8 cellular contexts compared by ENCODE assay signal in the genomic region with DNA sequence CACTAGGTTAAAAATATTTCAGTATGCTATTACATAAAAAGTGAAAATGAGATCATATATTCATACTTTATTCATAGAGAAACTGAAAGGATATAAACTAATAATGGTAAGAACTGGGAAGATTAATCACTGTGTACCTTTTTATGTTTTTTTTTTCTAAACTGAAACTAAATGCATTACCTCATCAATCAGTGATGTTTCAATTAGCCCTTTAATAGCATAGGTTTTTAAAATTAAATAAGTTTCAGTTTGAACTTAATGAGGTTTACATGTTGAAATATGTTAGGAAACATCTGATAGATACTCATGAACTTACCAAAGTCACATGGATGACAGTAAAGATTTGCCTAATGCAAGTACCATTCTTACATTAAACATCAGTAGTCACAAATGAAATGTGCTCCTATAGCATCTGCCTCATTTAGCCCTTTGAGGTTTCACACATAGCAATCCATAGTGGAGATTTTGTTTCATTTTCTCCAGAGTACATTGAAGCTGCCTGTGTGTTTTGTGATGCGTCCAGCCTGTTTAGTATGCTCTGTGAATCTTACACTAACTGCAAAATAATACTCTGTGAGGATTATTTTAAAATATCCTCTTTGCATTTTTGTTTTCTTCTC. TPM values are rescaled to one million over a fixed set of nuclear protein-coding genes. Genes with fewer than 3 reads are reported as not detected.
DNase-seq lines count a peak whose midpoint lies in the region; ATAC-seq, FAIRE-seq and TF ChIP-seq lines count a peak whose summit lies in the region.

No MANE protein-coding gene starts in this region.

- H2BK5ac ChIP-seq in neuronal stem cell (ENCODE audit: low read length) = no peak overlapping the region

- H3K9me3 Mint-ChIP-seq in activated CD8-positive, alpha-beta T cell treated with anti-CD3 and anti-CD28 coated beads for 36 hours = peaks cover 5% of the 10 kb centered on the region

- no peak overlapping the region for H3K4me2 ChIP-seq in neuronal stem cell (ENCODE audit: insufficient read depth, low read length, poor library complexity, severe bottlenecking)

- no peak for TF ChIP-seq POLR2A in GM12891 (IDR thresholded peaks at IDR 0.05; ENCODE audit: low read depth, low read length)

- peaks cover 1% of the 10 kb centered on the region for H3K79me1 ChIP-seq in neuronal stem cell (ENCODE audit: low read depth, low read length)

- no peak for DNase-seq in GM12891 (ENCODE audit: insufficient read length, low spot score)
- no peak for DNase-seq in activated CD8-positive, alpha-beta T cell treated with anti-CD3 and anti-CD28 coated beads for 36 hours
- no peak for DNase-seq in neuronal stem cell (ENCODE audit: low spot score)
- no peak for DNase-seq in H4 (ENCODE audit: low spot score)
- no peak for DNase-seq in left colon
- no peak for DNase-seq in DMS53 (lab: John Stamatoyannopoulos, UW)

- no peak overlapping the region for H3K14ac ChIP-seq in neuronal stem cell (ENCODE audit: low read length)

- peak overlapping the region; percentile 91 for H3K27ac Mint-ChIP-seq in activated CD8-positive, alpha-beta T cell treated with anti-CD3 and anti-CD28 coated beads for 36 hours

- H3K9me3 ChIP-seq in muscle layer of colon (ENCODE audit: low read length) = no peaks in the 10 kb centered on the region
- peaks cover 0 to 9% of the 10 kb centered on the region in 2 donors for H3K9me3 ChIP-seq in neuronal stem cell (replicated peaks in 1 of 2; ENCODE audit: control insufficient read depth in 2 of 2, insufficient read depth in 1 of 2, low read depth in 1 of 2, low read length in 2 of 2)

- peaks cover 35% of the 10 kb centered on the region for H3K4me1 ChIP-seq in muscle layer of colon (ENCODE audit: insufficient read depth, low read length)
- H3K4me1 ChIP-seq in neuronal stem cell (ENCODE audit: control insufficient read depth in 2 of 2, insufficient read depth in 1 of 2, low read depth in 1 of 2, low read length in 2 of 2) = peaks cover 9 to 10% of the 10 kb centered on the region in 2 donors

- intact Hi-C loops in activated CD8-positive, alpha-beta T cell treated with anti-CD3 and anti-CD28 coated beads for 36 hours (cut with micrococcal nuclease) = no loop called here
- intact Hi-C loops in left colon (cut with DNase I, micrococcal nuclease) = no loop called here

- TF ChIP-seq CTCF in activated CD8-positive, alpha-beta T cell treated with anti-CD3 and anti-CD28 coated beads for 36 hours (IDR thresholded peaks at IDR 0.05) = no peak

- H3K27me3 Mint-ChIP-seq in activated CD8-positive, alpha-beta T cell treated with anti-CD3 and anti-CD28 coated beads for 36 hours = no peaks in the 10 kb centered on the region

- FAIRE-seq in GM12891 (lab: Jason Lieb, UNC) = peak; percentile 57

- no peak overlapping the region for H2BK120ac ChIP-seq in neuronal stem cell (ENCODE audit: low read depth, low read length)

- H2BK15ac ChIP-seq in neuronal stem cell (ENCODE audit: low read length) = no peak overlapping the region

- no peak overlapping the region for H4K8ac ChIP-seq in neuronal stem cell (ENCODE audit: low read depth, low read length)

- no CpG with 5 or more reads among the region's 1 CpG for WGBS in neuronal stem cell (ENCODE audit: extremely low coverage in 2 of 2, insufficient read length in 2 of 2, insufficient replicate concordance in 1 of 2), 2 donors

- ATAC-seq in GM21825 (IDR thresholded peaks at IDR 0.05; ENCODE audit: unreplicated experiment) = peak; percentile 31
- peak; percentile 71 for ATAC-seq in activated CD8-positive, alpha-beta T cell treated with anti-CD3 and anti-CD28 coated beads for 36 hours
- ATAC-seq in left colon = no peak

- peak overlapping the region; percentile 42 for H3K27ac ChIP-seq in muscle layer of colon (ENCODE audit: low read depth, low read length)
- no peak overlapping the region for H3K27ac ChIP-seq in neuronal stem cell (replicated peaks; ENCODE audit: low read length)

- H3K36me3 ChIP-seq in muscle layer of colon (ENCODE audit: insufficient read depth, low read length) (no peaks in the 10 kb centered on the region), neuronal stem cell (replicated peaks in 1 of 2; ENCODE audit: control insufficient read depth in 2 of 2, insufficient read depth in 2 of 2, low read length in 2 of 2) (no peaks in the 10 kb centered on the region)

- H3K4me1 Mint-ChIP-seq in activated CD8-positive, alpha-beta T cell treated with anti-CD3 and anti-CD28 coated beads for 36 hours (ENCODE audit: low read depth) = peaks cover 76% of the 10 kb centered on the region

- H2BK12ac ChIP-seq in neuronal stem cell (ENCODE audit: low read length) = no peak overlapping the region

- POLR2A ChIA-PET in activated CD8-positive, alpha-beta T cell treated with anti-CD3 and anti-CD28 coated beads for 36 hours (lab: Charles Lee) = interaction anchor here (0.9 to 1.3 kb wide), 2 partner anchors 10 kb away, joined by 3 to 4 read pairs; a partner anchor contains a TSS

- H3K4me3 ChIP-seq in muscle layer of colon (ENCODE audit: low read depth in 1 of 2, low read length in 2 of 2) (peak overlapping the region; percentile 33 to 35), neuronal stem cell (ENCODE audit: low read length in 2 of 2) (no peak overlapping the region)

- H3K4me3 Mint-ChIP-seq in activated CD8-positive, alpha-beta T cell treated with anti-CD3 and anti-CD28 coated beads for 36 hours = peak overlapping the region; percentile 61

- peaks cover 22% of the 10 kb centered on the region for H3K36me3 Mint-ChIP-seq in activated CD8-positive, alpha-beta T cell treated with anti-CD3 and anti-CD28 coated beads for 36 hours (ENCODE audit: low read depth)

- H3K27me3 ChIP-seq in muscle layer of colon (ENCODE audit: control insufficient read depth in 1 of 2, insufficient read depth in 2 of 2, low read length in 2 of 2) = no peaks in the 10 kb centered on the region
- H3K27me3 ChIP-seq in neuronal stem cell (ENCODE audit: control insufficient read depth in 3 of 3, insufficient read depth in 3 of 3, low read depth in 1 of 3, low read length in 3 of 3) = no peaks in the 10 kb centered on the region

- H4K91ac ChIP-seq in neuronal stem cell (ENCODE audit: low read depth, low read length, poor library complexity) = no peak overlapping the region

- H3K23ac ChIP-seq in neuronal stem cell (ENCODE audit: low read depth, low read length, poor library complexity) = no peak overlapping the region

- no peak overlapping the region for H2AFZ ChIP-seq in neuronal stem cell (ENCODE audit: low read length)

- CTCF ChIA-PET in activated CD8-positive, alpha-beta T cell treated with anti-CD3 and anti-CD28 coated beads for 36 hours (lab: Charles Lee) = interaction anchor here (1.1 to 1.8 kb wide), 5 partner anchors 9 to 24 kb away, joined by 3 to 7 read pairs (median 5); a partner anchor contains a TSS

- H3K9ac ChIP-seq in muscle layer of colon (ENCODE audit: low read length) (peak overlapping the region; percentile 44), neuronal stem cell (ENCODE audit: low read depth, low read length, poor library complexity) (no peak overlapping the region)

- H2AK5ac ChIP-seq in neuronal stem cell (ENCODE audit: low read depth, low read length) = no peak overlapping the region

- no peak overlapping the region for H3K18ac ChIP-seq in neuronal stem cell (ENCODE audit: low read length)

- H3K4ac ChIP-seq in neuronal stem cell (ENCODE audit: low read length) = no peak overlapping the region

TF ChIP-seq in GM12891, 5 proteins besides CTCF, POLR2A, EP300 and RAD21:
- TF ChIP-seq TAF1 (IDR thresholded peaks at IDR 0.05; ENCODE audit: low read depth, low read length) = no peak
- no peak for TF ChIP-seq PAX5 (IDR thresholded peaks at IDR 0.05; ENCODE audit: insufficient read depth, low read length, severe bottlenecking)
- no peak for TF ChIP-seq POLR2AphosphoS5 (IDR thresholded peaks at IDR 0.05; ENCODE audit: low read depth, low read length)
- no peak for TF ChIP-seq POU2F2 (IDR thresholded peaks at IDR 0.05; ENCODE audit: low read depth, low read length)
- no peak for TF ChIP-seq SPI1 (IDR thresholded peaks at IDR 0.05; ENCODE audit: low read depth, low read length)
TF ChIP-seq in GM12891: peak in this region for 0.

RNA-seq across cellular contexts. Expression of a gene that starts 8.9 kb away (rescaled TPM):
- 12.3 TPM for polyA plus RNA-seq in GM12891 (2012; ENCODE audit: low read depth, missing spikeins)
- 10 to 100 TPM; 70.7 to 72.7 TPM for total RNA-seq in activated CD8-positive, alpha-beta T cell treated with anti-CD3 and anti-CD28 coated beads for 36 hours
- polyA plus RNA-seq in neuronal stem cell (2013, experiment 1 of 2) = 28.2 TPM
- polyA plus RNA-seq in neuronal stem cell (2013, experiment 2 of 2) = 29.4 TPM
- 20.7 and 32.6 TPM in 2 replicates for total RNA-seq in H4 (2014; rRNA removed; shearing (Covaris generic))
- total RNA-seq in left colon = 10 to 100 TPM; 30.8 to 31.6 TPM

Comparison
In these comparisons a context has a peak if more than half of its experiments do, and no peak if none do; other contexts are left out.
1. H3K4me3 ChIP-seq: peak in muscle layer of colon (2 of 2); none in neuronal stem cell (0 of 2).